Comparison of ENCODE assay signal across 8 cellular contexts in genomic region chr16:4475880-4476790, GRCh38. TPM values are rescaled to one million over a fixed set of nuclear protein-coding genes. Genes with fewer than 3 reads are reported as not detected.
DNase-seq lines count a peak whose midpoint lies in the region; ATAC-seq, FAIRE-seq and TF ChIP-seq lines count a peak whose summit lies in the region.

HMOX2 (plus strand) TSS chr16:4476398; CDS start chr16:4505525, 29,127 bp downstream.

- peak within 1 kb of the TSS; percentile 94 for H3K27ac Mint-ChIP-seq in activated naive CD8-positive, alpha-beta T cell treated with anti-CD3 and anti-CD28 coated beads for 36 hours

- peak; percentile 86 for ATAC-seq in HG02610 (IDR thresholded peaks at IDR 0.05; ENCODE audit: unreplicated experiment)
- ATAC-seq in pancreas = peak; percentile 92 to 96 (median 93)

- H3K9me3 ChIP-seq in pancreas (no peaks in the 10 kb centered on the region), tibial artery (no peaks in the 10 kb centered on the region)

- H3K9me3 Mint-ChIP-seq in activated naive CD8-positive, alpha-beta T cell treated with anti-CD3 and anti-CD28 coated beads for 36 hours = peaks cover 1% of the 10 kb centered on the region

- H3K4me1 ChIP-seq in pancreas (peaks cover 0 to 8% (median 0%) of the 10 kb centered on the region in 3 donors), tibial artery (peaks cover 0 to 32% (median 28%) of the 10 kb centered on the region in 4 donors)

- peak within 1 kb of the TSS; percentile 82 to 91 (median 84) for H3K27ac ChIP-seq in pancreas
- H3K27ac ChIP-seq in tibial artery = peak within 1 kb of the TSS; percentile 69 to 82

- intact Hi-C loops in head of caudate nucleus (cut with DNase I) (loop anchor here (10.0 kb wide), 1 partner anchor 51 kb away; the partner anchor contains the start of gene DNAJA3), pancreas (cut with DNase I) (no loop called here), tibial artery (cut with DNase I; ENCODE audit: low total_unique reads) (loop anchor here (10.0 kb wide), 1 partner anchor 139 kb away; the partner anchor contains the start of gene UBALD1)

- FAIRE-seq in pancreas (lab: Jason Lieb, UNC) = no peak

- H3K4me1 Mint-ChIP-seq in activated naive CD8-positive, alpha-beta T cell treated with anti-CD3 and anti-CD28 coated beads for 36 hours = peaks cover 33% of the 10 kb centered on the region

- no peaks in the 10 kb centered on the region for H3K36me3 ChIP-seq in pancreas
- no peaks in the 10 kb centered on the region for H3K36me3 ChIP-seq in tibial artery

- H3K4me3 Mint-ChIP-seq in activated naive CD8-positive, alpha-beta T cell treated with anti-CD3 and anti-CD28 coated beads for 36 hours = peak within 1 kb of the TSS; percentile 91

- TF ChIP-seq CTCF in GM12864 (IDR thresholded peaks at IDR 0.05; ENCODE audit: low read depth, low read length, missing control alignments) = peak; percentile 44
- peak in 1 of 4 donors; percentile 33 for TF ChIP-seq CTCF in pancreas (IDR thresholded peaks at IDR 0.05)
- peak; percentile 22 to 37 for TF ChIP-seq CTCF in tibial artery (IDR thresholded peaks at IDR 0.05)

- DNase-seq in GM12864 (ENCODE audit: low read depth) (peak; percentile 82), NCI-H1092 (lab: John Stamatoyannopoulos, UW) (peak; percentile 82), SKM-1 treated with dmso at 0.1 percent for 144 hours (lab: John Stamatoyannopoulos, UW; ENCODE audit: unreplicated experiment) (peak; percentile 86), head of caudate nucleus (peak; percentile 89 to 98 (median 96)), pancreas (peak; percentile 90 to 99 (median 98)), tibial artery (peak; percentile 88 to 96)
- DNase-seq in activated naive CD8-positive, alpha-beta T cell treated with anti-CD3 and anti-CD28 coated beads for 36 hours = peak; percentile 97

- H3K27me3 ChIP-seq in pancreas (no peaks in the 10 kb centered on the region), tibial artery (no peaks in the 10 kb centered on the region)

- peak within 1 kb of the TSS; percentile 91 for H3K4me3 ChIP-seq in GM12864 (ENCODE audit: low read depth, low read length)
- peak within 1 kb of the TSS; percentile 74 to 99 (median 88) for H3K4me3 ChIP-seq in pancreas
- peak within 1 kb of the TSS; percentile 68 to 83 for H3K4me3 ChIP-seq in tibial artery

- 8% methylated on average over 68 to 70 of the region's 70 CpGs for WGBS in pancreas, 2 donors

- no peaks in the 10 kb centered on the region for H3K27me3 Mint-ChIP-seq in activated naive CD8-positive, alpha-beta T cell treated with anti-CD3 and anti-CD28 coated beads for 36 hours

- peaks cover 24% of the 10 kb centered on the region for H3K36me3 Mint-ChIP-seq in activated naive CD8-positive, alpha-beta T cell treated with anti-CD3 and anti-CD28 coated beads for 36 hours

RNA-seq across cellular contexts. Expression of gene HMOX2, which starts in this region (rescaled TPM):
- total RNA-seq in activated naive CD8-positive, alpha-beta T cell treated with anti-CD3 and anti-CD28 coated beads for 36 hours = 10 to 100 TPM; 84.4 to 88.4 TPM
- 10 to 100 TPM; 12.8 to 22.0 (median 18.5) TPM for total RNA-seq in pancreas
- 10 to 100 TPM; 18.9 to 29.6 TPM for polyA plus RNA-seq in pancreas

Comparison
In these comparisons a context has a peak if more than half of its experiments do, and no peak if none do; other contexts are left out.
1. Peak in every context shown above with its lines: DNase-seq, ATAC-seq, H3K4me3 ChIP-seq and H3K27ac ChIP-seq.
2. intact Hi-C loops: an anchor here in head of caudate nucleus (10.0 kb wide) and tibial artery (10.0 kb wide); none called in pancreas.